ENCODE assay signal across 8 cellular contexts in the genomic region with DNA sequence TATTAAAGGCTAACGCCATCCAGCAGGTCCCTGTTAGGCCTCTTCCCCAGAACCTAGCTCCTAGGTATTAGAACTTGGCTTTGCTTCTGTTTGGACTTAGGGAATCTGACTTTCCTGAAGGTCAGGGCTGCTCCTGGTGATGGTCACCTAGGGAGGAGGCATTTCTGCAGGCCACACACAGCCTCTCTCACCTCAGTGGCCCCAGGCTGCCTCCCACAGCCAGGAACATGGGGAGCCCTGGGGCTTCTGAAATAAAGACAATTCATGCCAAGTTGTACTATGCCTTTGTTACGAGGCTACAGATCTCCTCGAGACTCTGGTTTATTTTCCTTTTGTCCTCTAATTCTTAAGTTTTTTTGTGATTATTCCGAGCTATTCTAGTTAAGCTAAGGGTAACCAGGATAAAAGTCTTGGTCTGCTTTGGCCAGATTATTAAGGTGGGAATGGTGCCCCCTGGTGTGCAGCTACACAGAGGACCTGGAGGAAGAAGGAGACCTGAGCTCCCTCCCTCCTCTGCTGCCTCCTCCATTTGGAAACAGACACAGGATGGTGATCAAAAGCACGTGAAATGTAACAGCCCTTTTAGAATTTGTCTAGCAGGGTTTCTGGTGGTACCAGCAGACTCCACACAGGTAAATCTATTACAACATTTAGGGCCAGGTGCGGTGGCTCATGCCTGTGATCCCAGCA.
DNase-seq lines count a peak whose midpoint lies in the region; ATAC-seq, FAIRE-seq and TF ChIP-seq lines count a peak whose summit lies in the region.

No MANE protein-coding gene starts in this region.

- H3K9me3 Mint-ChIP-seq in activated CD4-positive, alpha-beta memory T cell treated with anti-CD3 and anti-CD28 coated beads for 36 hours: no peaks in the 10 kb centered on the region
- no peaks in the 10 kb centered on the region for H3K9me3 Mint-ChIP-seq in stimulated activated memory B cell treated with anti-CD40 and anti-IgM and Interleukin-4, amounts not matched to agents 10 μg/mL and 1 μg/mL and 100 μg/mL, for 72 hours

- POLR2A ChIA-PET in activated CD4-positive, alpha-beta memory T cell treated with anti-CD3 and anti-CD28 coated beads for 36 hours (lab: Charles Lee): no interaction called here

- H3K9me3 ChIP-seq in right cardiac atrium (ENCODE audit: control insufficient read depth, low read length): no peaks in the 10 kb centered on the region

- no peak for TF ChIP-seq POLR2A in GM12891 (IDR thresholded peaks at IDR 0.05; ENCODE audit: low read depth, low read length)

- CTCF ChIA-PET in activated CD4-positive, alpha-beta memory T cell treated with anti-CD3 and anti-CD28 coated beads for 36 hours (lab: Charles Lee): interaction anchor here (0.7 to 1.5 kb wide), 8 partner anchors 9 to 658 kb away, joined by 3 to 10 read pairs (median 3); no protein-coding TSS in a partner anchor

- no peak overlapping the region for H3K4me3 Mint-ChIP-seq in activated CD4-positive, alpha-beta memory T cell treated with anti-CD3 and anti-CD28 coated beads for 36 hours
- no peak overlapping the region for H3K4me3 Mint-ChIP-seq in stimulated activated memory B cell treated with anti-CD40 and anti-IgM and Interleukin-4, amounts not matched to agents 10 μg/mL and 1 μg/mL and 100 μg/mL, for 72 hours

- H3K27ac Mint-ChIP-seq in activated CD4-positive, alpha-beta memory T cell treated with anti-CD3 and anti-CD28 coated beads for 36 hours: no peak overlapping the region
- no peak overlapping the region for H3K27ac Mint-ChIP-seq in stimulated activated memory B cell treated with anti-CD40 and anti-IgM and Interleukin-4, amounts not matched to agents 10 μg/mL and 1 μg/mL and 100 μg/mL, for 72 hours

- FAIRE-seq in GM12891 (lab: Jason Lieb, UNC): no peak

- intact Hi-C loops in activated CD4-positive, alpha-beta memory T cell treated with anti-CD3 and anti-CD28 coated beads for 36 hours (cut with micrococcal nuclease): loop anchor here (2.0 to 10.0 kb wide), 2 partner anchors 198 to 224 kb away; no protein-coding TSS in a partner anchor
- intact Hi-C loops in right cardiac atrium (cut with DNase I): loop anchor here in 1 of 4 donors (5.0 kb wide), 1 partner anchor 132 kb away; a partner anchor contains a TSS

- H3K4me3 ChIP-seq in Jurkat, Clone E6-1 (ENCODE audit: low read length): no peak overlapping the region
- H3K4me3 ChIP-seq in right cardiac atrium (ENCODE audit: low read length): no peak overlapping the region

- peak; percentile 63 to 75 for ATAC-seq in right cardiac atrium
- ATAC-seq in stimulated activated memory B cell treated with anti-CD40 and anti-IgM and Interleukin-4, amounts not matched to agents 10 μg/mL and 1 μg/mL and 100 μg/mL, for 72 hours: peak; percentile 50

- peaks cover 1% of the 10 kb centered on the region for H3K27me3 Mint-ChIP-seq in activated CD4-positive, alpha-beta memory T cell treated with anti-CD3 and anti-CD28 coated beads for 36 hours
- H3K27me3 Mint-ChIP-seq in stimulated activated memory B cell treated with anti-CD40 and anti-IgM and Interleukin-4, amounts not matched to agents 10 μg/mL and 1 μg/mL and 100 μg/mL, for 72 hours: peaks cover 16% of the 10 kb centered on the region

- WGBS in right cardiac atrium: 80% methylated on average over 6 of the region's 6 CpGs

- H3K4me1 Mint-ChIP-seq in activated CD4-positive, alpha-beta memory T cell treated with anti-CD3 and anti-CD28 coated beads for 36 hours (ENCODE audit: low read depth): no peaks in the 10 kb centered on the region
- no peaks in the 10 kb centered on the region for H3K4me1 Mint-ChIP-seq in stimulated activated memory B cell treated with anti-CD40 and anti-IgM and Interleukin-4, amounts not matched to agents 10 μg/mL and 1 μg/mL and 100 μg/mL, for 72 hours

- H3K4me1 ChIP-seq in right cardiac atrium (ENCODE audit: control insufficient read depth, insufficient read depth, low read length): peaks cover 2% of the 10 kb centered on the region

- DNase-seq in AG20443 (ENCODE audit: low spot score) (peak; percentile 61), GM12891 (ENCODE audit: insufficient read length, low spot score) (peak; percentile 14), right cardiac atrium (peak; percentile 66 to 87 (median 80)), superior temporal gyrus (ENCODE audit: extremely low spot score) (no peak), NCI-H2081 (lab: John Stamatoyannopoulos, UW) (no peak)
- peak; percentile 9 for DNase-seq in Jurkat, Clone E6-1 (ENCODE audit: low read depth, low spot score)
- peak; percentile 49 for DNase-seq in activated CD4-positive, alpha-beta memory T cell treated with anti-CD3 and anti-CD28 coated beads for 36 hours

- H3K27me3 ChIP-seq in right cardiac atrium (ENCODE audit: control insufficient read depth, insufficient read depth): no peaks in the 10 kb centered on the region

- H3K27ac ChIP-seq in right cardiac atrium (ENCODE audit: low read length): no peak overlapping the region

- H3K36me3 Mint-ChIP-seq in activated CD4-positive, alpha-beta memory T cell treated with anti-CD3 and anti-CD28 coated beads for 36 hours: no peaks in the 10 kb centered on the region
- H3K36me3 Mint-ChIP-seq in stimulated activated memory B cell treated with anti-CD40 and anti-IgM and Interleukin-4, amounts not matched to agents 10 μg/mL and 1 μg/mL and 100 μg/mL, for 72 hours: no peaks in the 10 kb centered on the region

TF ChIP-seq in GM12891, 5 proteins besides CTCF, POLR2A, EP300 and RAD21:
- TF ChIP-seq PAX5 (IDR thresholded peaks at IDR 0.05; ENCODE audit: insufficient read depth, low read length, severe bottlenecking) (no peak), TAF1 (IDR thresholded peaks at IDR 0.05; ENCODE audit: low read depth, low read length) (no peak), SPI1 (IDR thresholded peaks at IDR 0.05; ENCODE audit: low read depth, low read length) (no peak), POLR2AphosphoS5 (IDR thresholded peaks at IDR 0.05; ENCODE audit: low read depth, low read length) (no peak), POU2F2 (IDR thresholded peaks at IDR 0.05; ENCODE audit: low read depth, low read length) (no peak)

Comparison
In these comparisons a context has a peak if more than half of its experiments do, and no peak if none do; other contexts are left out.
1. DNase-seq: peak in AG20443 (single experiment), GM12891 (single experiment), Jurkat, Clone E6-1 (single experiment), activated CD4-positive, alpha-beta memory T cell treated with anti-CD3 and anti-CD28 coated beads for 36 hours (single experiment) and right cardiac atrium (3 of 3); none in superior temporal gyrus (single experiment) and NCI-H2081 (0 of 2).